In the genomic region with DNA sequence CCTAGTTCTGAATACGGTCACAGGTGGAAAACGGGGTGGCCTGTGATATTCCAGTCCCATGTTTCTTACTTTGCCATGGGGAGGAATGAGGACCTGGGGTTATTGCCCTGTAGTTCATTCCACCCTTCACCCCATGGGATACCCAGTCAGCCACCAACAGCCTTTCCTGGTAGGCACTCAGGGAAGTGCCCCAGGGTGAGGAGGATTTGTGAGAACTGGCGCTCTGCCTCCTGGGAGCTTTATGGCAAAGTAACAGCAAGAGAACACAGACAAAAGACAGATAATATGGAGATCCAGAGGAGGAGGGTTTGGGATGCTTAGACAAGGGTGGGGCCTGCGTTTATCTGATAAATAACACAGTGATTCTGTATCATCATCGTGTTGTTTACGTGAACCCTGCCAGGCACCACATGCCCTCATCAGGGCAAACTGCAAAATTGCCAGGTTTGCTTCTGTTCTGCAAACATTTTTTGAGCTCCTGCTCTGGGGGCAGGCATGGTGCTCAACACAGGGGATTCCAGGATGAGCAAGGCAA, we compare ENCODE assay signal across 16 cellular contexts.
DNase-seq lines count a peak whose midpoint lies in the region; ATAC-seq and TF ChIP-seq lines count a peak whose summit lies in the region.
"Had no signal": no experiment of that assay in that cellular context is flagged by ENCODE, and none has a peak within 500 bp of the region (broad histone marks: within the 10 kb centered on the region; RNA-seq: fewer than 3 reads in every experiment).

No MANE protein-coding gene starts in this region.

- DNase-seq in activated naive CD8-positive, alpha-beta T cell treated with anti-CD3 and anti-CD28 coated beads, Interleukin-2, amount 10 ng/mL, durations not matched to agents 7 days and 5 days: no peak
- no peak for DNase-seq in activated naive CD8-positive, alpha-beta T cell treated with anti-CD3 and anti-CD28 coated beads for 36 hours
- DNase-seq in MG63 (peak; percentile 53), thoracic aorta (ENCODE audit: low spot score) (no peak), PC-9 (no peak)
- no peak for DNase-seq in effector memory CD8-positive, alpha-beta T cell
- DNase-seq: activated naive CD8-positive, alpha-beta T cell treated with anti-CD3 and anti-CD28 coated beads, Interleukin-2, amount 50 U/mL, for 24 hours; AML-193; kidney glomerular epithelial cell; mesendoderm; NCI-H187 treated with DMSO at 0.1 percent for 48 hours; NCI-H524; SIG-M5; T-helper 9 cell; testis had no signal

- H3K27ac ChIP-seq in thoracic aorta (peak overlapping the region; percentile 25 to 54), PC-9 (no peak overlapping the region)
- H3K27ac ChIP-seq: testis had no signal

- POLR2A ChIA-PET in activated naive CD8-positive, alpha-beta T cell treated with anti-CD3 and anti-CD28 coated beads, Interleukin-2, amount 10 ng/mL, durations not matched to agents 7 days and 5 days (lab: Charles Lee): no interaction called here
- POLR2A ChIA-PET in PC-9 (lab: Charles Lee; ENCODE audit: unreplicated experiment): no interaction called here

- no peaks in the 10 kb centered on the region for H3K9me2 ChIP-seq in PC-9 (ENCODE audit: insufficient read depth)

- no peaks in the 10 kb centered on the region for H3K27me3 Mint-ChIP-seq in activated naive CD8-positive, alpha-beta T cell treated with anti-CD3 and anti-CD28 coated beads, Interleukin-2, amount 10 ng/mL, durations not matched to agents 7 days and 5 days
- no peaks in the 10 kb centered on the region for H3K27me3 Mint-ChIP-seq in activated naive CD8-positive, alpha-beta T cell treated with anti-CD3 and anti-CD28 coated beads for 36 hours
- H3K27me3 Mint-ChIP-seq in effector memory CD8-positive, alpha-beta T cell: no peaks in the 10 kb centered on the region
- H3K27me3 Mint-ChIP-seq: activated naive CD8-positive, alpha-beta T cell treated with anti-CD3 and anti-CD28 coated beads, Interleukin-2, amount 50 U/mL, for 24 hours had no signal

- no peak overlapping the region for H3K4me2 ChIP-seq in PC-9

- intact Hi-C loops in PC-9 (cut with micrococcal nuclease; ENCODE audit: unreplicated experiment): no loop called here

- peaks cover 14% of the 10 kb centered on the region for H4K20me1 ChIP-seq in PC-9 (ENCODE audit: insufficient read depth)

- H3K27ac Mint-ChIP-seq in activated naive CD8-positive, alpha-beta T cell treated with anti-CD3 and anti-CD28 coated beads, Interleukin-2, amount 10 ng/mL, durations not matched to agents 7 days and 5 days: peak overlapping the region; percentile 61
- H3K27ac Mint-ChIP-seq in activated naive CD8-positive, alpha-beta T cell treated with anti-CD3 and anti-CD28 coated beads for 36 hours: no peak overlapping the region
- peak overlapping the region; percentile 83 to 93 for H3K27ac Mint-ChIP-seq in effector memory CD8-positive, alpha-beta T cell
- H3K27ac Mint-ChIP-seq: activated naive CD8-positive, alpha-beta T cell treated with anti-CD3 and anti-CD28 coated beads, Interleukin-2, amount 50 U/mL, for 24 hours had no signal

- H3K4me1 Mint-ChIP-seq in activated naive CD8-positive, alpha-beta T cell treated with anti-CD3 and anti-CD28 coated beads, Interleukin-2, amount 10 ng/mL, durations not matched to agents 7 days and 5 days: peaks cover 59% of the 10 kb centered on the region
- H3K4me1 Mint-ChIP-seq in activated naive CD8-positive, alpha-beta T cell treated with anti-CD3 and anti-CD28 coated beads for 36 hours: peaks cover 41% of the 10 kb centered on the region
- H3K4me1 Mint-ChIP-seq in effector memory CD8-positive, alpha-beta T cell (ENCODE audit: low read depth in 2 of 2): peaks cover 69 to 74% of the 10 kb centered on the region in 2 donors

- H3K79me2 ChIP-seq in PC-9 (ENCODE audit: low read depth): peaks cover 20% of the 10 kb centered on the region

- H2AFZ ChIP-seq in PC-9: no peak overlapping the region

- H3K4me3 Mint-ChIP-seq in activated naive CD8-positive, alpha-beta T cell treated with anti-CD3 and anti-CD28 coated beads, Interleukin-2, amount 10 ng/mL, durations not matched to agents 7 days and 5 days: no peak overlapping the region
- no peak overlapping the region for H3K4me3 Mint-ChIP-seq in activated naive CD8-positive, alpha-beta T cell treated with anti-CD3 and anti-CD28 coated beads for 36 hours
- peak overlapping the region; percentile 1 to 5 for H3K4me3 Mint-ChIP-seq in effector memory CD8-positive, alpha-beta T cell
- H3K4me3 Mint-ChIP-seq: activated naive CD8-positive, alpha-beta T cell treated with anti-CD3 and anti-CD28 coated beads, Interleukin-2, amount 50 U/mL, for 24 hours had no signal

- no peak for ATAC-seq in activated naive CD8-positive, alpha-beta T cell treated with anti-CD3 and anti-CD28 coated beads, Interleukin-2, amount 10 ng/mL, durations not matched to agents 7 days and 5 days (ENCODE audit: low read depth)
- no peak for ATAC-seq in effector memory CD8-positive, alpha-beta T cell (replicated peaks)
- ATAC-seq in thoracic aorta (ENCODE audit: insufficient number of reproducible peaks, low FRiP score, low read depth) (no peak), HG02623 (IDR thresholded peaks at IDR 0.05; ENCODE audit: unreplicated experiment) (no peak)
- ATAC-seq: activated naive CD8-positive, alpha-beta T cell treated with anti-CD3 and anti-CD28 coated beads, Interleukin-2, amount 50 U/mL, for 24 hours had no signal

- H3K36me3 ChIP-seq in MG63: no peaks in the 10 kb centered on the region
- H3K36me3 ChIP-seq in thoracic aorta: no peaks in the 10 kb centered on the region
- H3K36me3 ChIP-seq in PC-9 (ENCODE audit: low read depth): no peaks in the 10 kb centered on the region

- BruUV-seq in PC-9 (replicated peaks; lab: Mats Ljungman, UMichigan): no TSS peak

- no peak for TF ChIP-seq CTCF in thoracic aorta (IDR thresholded peaks at IDR 0.05)
- TF ChIP-seq CTCF in PC-9 (conservative IDR thresholded peaks at IDR 0.05): no peak

- H3K9me3 ChIP-seq in MG63: no peaks in the 10 kb centered on the region
- H3K9me3 ChIP-seq in thoracic aorta: no peaks in the 10 kb centered on the region
- no peaks in the 10 kb centered on the region for H3K9me3 ChIP-seq in PC-9 (ENCODE audit: insufficient read depth, low read depth)
- H3K9me3 ChIP-seq: testis had no signal

- H3K27me3 ChIP-seq in MG63: no peaks in the 10 kb centered on the region
- no peaks in the 10 kb centered on the region for H3K27me3 ChIP-seq in thoracic aorta (replicated peaks; ENCODE audit: insufficient read depth)
- no peaks in the 10 kb centered on the region for H3K27me3 ChIP-seq in PC-9 (ENCODE audit: insufficient read depth, low read depth)
- H3K27me3 ChIP-seq: testis had no signal

- peaks cover 5% of the 10 kb centered on the region; the same call in 1 of the 2 replicates for H3F3A ChIP-seq in PC-9 (ENCODE audit: insufficient read depth, low read depth)

- CTCF ChIA-PET in PC-9 (lab: Charles Lee): no interaction called here

- H3K4me3 ChIP-seq in MG63 (no peak overlapping the region), thoracic aorta (no peak overlapping the region), PC-9 (no peak overlapping the region)
- H3K4me3 ChIP-seq: testis had no signal

- H3K4me1 ChIP-seq in thoracic aorta (ENCODE audit: control insufficient read depth in 1 of 2, low read depth in 2 of 2) (peaks cover 36 to 67% of the 10 kb centered on the region in 2 donors), PC-9 (replicated peaks; ENCODE audit: insufficient read depth) (no peaks in the 10 kb centered on the region; the same call in 1 of the 2 replicates)

- H3K36me3 Mint-ChIP-seq in activated naive CD8-positive, alpha-beta T cell treated with anti-CD3 and anti-CD28 coated beads, Interleukin-2, amount 10 ng/mL, durations not matched to agents 7 days and 5 days: peaks cover 6% of the 10 kb centered on the region
- peaks cover 2% of the 10 kb centered on the region for H3K36me3 Mint-ChIP-seq in activated naive CD8-positive, alpha-beta T cell treated with anti-CD3 and anti-CD28 coated beads for 36 hours
- H3K36me3 Mint-ChIP-seq in effector memory CD8-positive, alpha-beta T cell (ENCODE audit: insufficient read depth): peaks cover 26% of the 10 kb centered on the region

- H3K9me3 Mint-ChIP-seq in activated naive CD8-positive, alpha-beta T cell treated with anti-CD3 and anti-CD28 coated beads, Interleukin-2, amount 10 ng/mL, durations not matched to agents 7 days and 5 days: no peaks in the 10 kb centered on the region
- H3K9me3 Mint-ChIP-seq in activated naive CD8-positive, alpha-beta T cell treated with anti-CD3 and anti-CD28 coated beads for 36 hours: no peaks in the 10 kb centered on the region
- H3K9me3 Mint-ChIP-seq in effector memory CD8-positive, alpha-beta T cell: no peaks in the 10 kb centered on the region
- H3K9me3 Mint-ChIP-seq: activated naive CD8-positive, alpha-beta T cell treated with anti-CD3 and anti-CD28 coated beads, Interleukin-2, amount 50 U/mL, for 24 hours had no signal

Comparison
In these comparisons a context has a peak if more than half of its experiments do, and no peak if none do; other contexts are left out.
1. H3K4me3 Mint-ChIP-seq: peak in effector memory CD8-positive, alpha-beta T cell (2 of 2); none in activated naive CD8-positive, alpha-beta T cell treated with anti-CD3 and anti-CD28 coated beads, Interleukin-2, amount 10 ng/mL, durations not matched to agents 7 days and 5 days (single experiment) and activated naive CD8-positive, alpha-beta T cell treated with anti-CD3 and anti-CD28 coated beads for 36 hours (single experiment).